In the genomic region with DNA sequence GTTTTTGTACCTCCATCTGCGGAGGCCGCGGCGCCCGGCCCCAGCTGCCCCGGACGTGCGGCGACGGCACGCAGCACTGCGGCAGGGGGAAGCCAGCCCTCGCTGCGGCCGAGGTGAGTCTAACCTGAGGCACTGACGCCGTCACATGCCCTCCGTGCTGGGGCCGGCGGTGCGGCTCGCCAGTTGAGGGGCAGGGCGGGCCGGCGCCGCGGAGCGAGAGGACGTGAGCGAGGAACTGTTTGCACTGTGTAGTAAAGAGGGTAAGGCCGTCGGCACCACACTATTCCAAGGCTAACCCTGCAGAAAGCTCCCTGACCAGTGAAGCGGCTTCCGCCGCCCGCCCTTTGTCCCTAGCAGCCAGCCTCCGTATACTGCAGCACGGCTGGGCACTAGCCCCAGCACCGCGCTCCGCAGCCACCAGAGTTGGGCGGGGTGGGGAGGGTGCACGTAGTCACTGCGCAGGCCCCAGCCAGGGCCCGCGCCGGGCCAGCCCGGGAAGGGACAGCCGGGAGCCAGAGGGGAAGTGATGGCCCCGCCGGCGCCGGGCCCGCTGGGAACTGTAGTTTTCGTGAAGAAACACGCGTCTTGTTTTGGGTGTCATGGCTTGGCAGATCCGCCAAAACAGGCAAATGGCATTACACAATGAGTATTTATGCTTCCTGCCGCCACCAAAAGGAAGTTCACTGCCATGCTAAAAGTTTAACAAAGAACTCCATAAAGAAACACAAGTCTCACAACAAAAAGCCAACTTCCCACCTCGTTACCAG, we compare ENCODE assay signal across 8 cellular contexts.
DNase-seq lines count a peak whose midpoint lies in the region; ATAC-seq lines count a peak whose summit lies in the region.

No MANE protein-coding gene starts in this region.

- DNase-seq in NCI-H2029 treated with DMSO at 0.1 percent for 48 hours (lab: John Stamatoyannopoulos, UW) (peak; percentile 57), T-helper 9 cell (peak; percentile 91), astrocyte of the hippocampus (ENCODE audit: low read depth, low spot score) (peak; percentile 97), hypothalamus (lab: John Stamatoyannopoulos, UW) (peak; percentile 77 to 100 (median 96)), retina (peak; percentile 98), cortex of kidney (lab: John Stamatoyannopoulos, UW) (no peak)

- ATAC-seq in GM18511 (IDR thresholded peaks at IDR 0.05; ENCODE audit: unreplicated experiment) (peak; percentile 69), HG02973 (IDR thresholded peaks at IDR 0.05; ENCODE audit: unreplicated experiment) (peak; percentile 51)
